Comparison of ENCODE assay signal across 8 cellular contexts in the genomic region with DNA sequence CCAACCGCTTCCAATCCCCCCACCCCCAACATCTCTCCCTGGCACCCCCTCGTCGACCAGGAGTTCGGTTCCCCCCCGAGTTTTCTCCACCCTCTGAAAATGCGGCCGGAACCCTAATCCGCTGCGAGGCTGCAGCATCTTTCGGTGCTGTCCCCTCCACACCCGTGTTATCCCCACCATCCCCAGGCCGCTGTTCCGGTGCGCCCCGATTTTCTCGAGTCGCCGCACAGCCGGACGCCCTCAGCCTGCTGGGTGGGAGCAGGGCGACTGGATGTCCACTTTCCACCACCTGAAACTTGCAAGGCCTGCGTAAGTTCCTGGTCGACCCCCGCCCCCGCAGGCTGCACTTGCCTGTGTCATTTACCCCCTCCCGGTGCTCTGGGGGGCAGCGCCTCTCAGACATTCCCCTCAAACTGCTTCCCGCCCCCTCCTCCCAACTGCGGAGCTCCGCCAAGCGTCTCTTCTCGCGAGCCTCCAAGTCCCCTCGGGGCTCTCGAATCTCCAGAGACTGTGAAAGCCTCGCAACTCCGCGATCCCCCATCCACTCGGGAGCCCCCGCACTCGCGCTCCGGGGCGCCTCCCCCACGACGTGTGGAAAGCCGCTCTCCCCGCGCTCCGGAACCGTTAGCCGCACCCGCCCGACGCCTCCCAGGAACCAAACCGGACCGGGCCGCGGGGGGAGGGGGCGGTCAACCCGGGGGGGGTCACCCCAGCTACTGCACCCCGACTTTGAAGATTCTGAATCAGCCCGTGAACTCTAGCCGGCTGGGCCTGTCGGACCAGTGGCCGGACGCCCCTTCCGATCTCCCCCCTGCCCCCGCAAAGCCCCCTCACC. TPM values are rescaled to one million over a fixed set of nuclear protein-coding genes. Genes with fewer than 3 reads are reported as not detected.
DNase-seq lines count a peak whose midpoint lies in the region; ATAC-seq, FAIRE-seq and TF ChIP-seq lines count a peak whose summit lies in the region.

No MANE protein-coding gene starts in this region.

- H3K27me3 ChIP-seq in BE2C (no peaks in the 10 kb centered on the region), brain microvascular endothelial cell (replicated peaks) (no peaks in the 10 kb centered on the region), skeletal muscle satellite cell (ENCODE audit: control insufficient read depth, insufficient read depth, low read length) (no peaks in the 10 kb centered on the region)

- no peak for TF ChIP-seq CTCF in BE2C (IDR thresholded peaks at IDR 0.05; ENCODE audit: low read depth, low read length)
- TF ChIP-seq CTCF in brain microvascular endothelial cell (IDR thresholded peaks at IDR 0.05; ENCODE audit: low read depth, low read length, missing control alignments): no peak

- H3K9me3 ChIP-seq in BE2C (no peaks in the 10 kb centered on the region), skeletal muscle satellite cell (replicated peaks; ENCODE audit: low read length) (no peaks in the 10 kb centered on the region)

- peak overlapping the region; percentile 83 for H3K4me2 ChIP-seq in skeletal muscle satellite cell (ENCODE audit: low read length)

- FAIRE-seq in H54 (lab: Jason Lieb, UNC): no peak

- in situ Hi-C loops in brain microvascular endothelial cell (cut with HindIII; ENCODE audit: low pct_ligation_motif_present, low sequenced_read_pairs): no loop called here

- peak overlapping the region; percentile 55 for H3K27ac ChIP-seq in brain microvascular endothelial cell

- peak overlapping the region; percentile 82 for H3K9ac ChIP-seq in skeletal muscle satellite cell (ENCODE audit: low read depth, low read length)

- TF ChIP-seq POLR2A in H54 (IDR thresholded peaks at IDR 0.05; ENCODE audit: low read depth, low read length): no peak

- peaks cover 4% of the 10 kb centered on the region; the same call in 1 of the 2 replicates for H3K36me3 ChIP-seq in BE2C
- H3K36me3 ChIP-seq in brain microvascular endothelial cell (replicated peaks): peaks cover 4% of the 10 kb centered on the region
- peaks cover 12% of the 10 kb centered on the region for H3K36me3 ChIP-seq in skeletal muscle satellite cell (ENCODE audit: insufficient read depth, low read length)

- H3K4me1 ChIP-seq in BE2C (peaks cover 13% of the 10 kb centered on the region), skeletal muscle satellite cell (ENCODE audit: control insufficient read depth, insufficient read depth, low read length) (peaks cover 31% of the 10 kb centered on the region)

- H3K4me3 ChIP-seq in BE2C (ENCODE audit: low read depth, low read length) (peak overlapping the region; percentile 92), brain microvascular endothelial cell (ENCODE audit: low read depth, low read length) (peak overlapping the region; percentile 79), skeletal muscle satellite cell (ENCODE audit: low read length) (peak overlapping the region; percentile 77)

- ATAC-seq in GM21515 (IDR thresholded peaks at IDR 0.05; ENCODE audit: unreplicated experiment) (no peak), GM19328 (IDR thresholded peaks at IDR 0.05; ENCODE audit: unreplicated experiment) (no peak)

- DNase-seq in BE2C (peak; percentile 92), H54 (ENCODE audit: insufficient read length, low spot score) (peak; percentile 77), RPMI7951 (ENCODE audit: low read depth) (peak; percentile 73), brain microvascular endothelial cell (peak; percentile 61), iPS-NIHi7 (ENCODE audit: extremely low spot score) (peak; percentile 66)

RNA-seq across cellular contexts. Expression of gene ETV5, which starts 0.6 kb away (rescaled TPM):
- polyA plus RNA-seq in BE2C (2012; ENCODE audit: insufficient read depth, insufficient read length, low read depth): 48.8 TPM
- 81.2 and 96.5 TPM in 2 replicates for total RNA-seq in RPMI7951 (2014; rRNA removed; shearing (Covaris generic))
- total RNA-seq in skeletal muscle satellite cell (2012; rRNA removed): 26.9 and 32.3 TPM in 2 replicates
